In the genomic region with DNA sequence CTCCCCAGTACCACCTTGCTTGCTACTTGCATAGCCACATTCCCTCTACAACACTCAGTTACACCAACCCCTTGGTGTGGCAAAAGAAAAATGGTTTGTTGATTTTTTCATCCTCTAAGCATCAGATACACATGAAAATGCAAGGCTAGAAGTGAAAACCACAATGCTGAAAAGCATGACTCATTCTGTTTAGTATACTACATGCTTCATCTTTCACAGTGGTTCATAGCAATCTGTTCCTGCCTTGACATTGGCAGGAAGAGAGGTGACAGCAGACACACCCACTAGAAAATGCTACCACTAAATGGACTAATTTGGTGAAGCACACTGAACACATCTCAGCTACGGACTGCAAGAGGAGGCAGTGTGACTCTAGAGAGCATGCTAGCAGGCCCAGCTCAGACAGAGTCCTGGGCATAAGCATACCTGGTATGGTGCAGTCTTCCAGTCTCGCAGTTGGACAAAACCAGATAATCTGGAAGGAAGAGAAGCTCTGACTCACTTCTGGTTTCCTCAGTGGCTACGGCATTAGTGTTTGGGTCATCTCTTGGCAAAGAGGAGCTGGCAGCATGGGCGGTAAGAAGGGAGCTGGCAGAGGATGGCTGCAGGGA, we compare ENCODE assay signal across 8 cellular contexts. TPM values are rescaled to one million over a fixed set of nuclear protein-coding genes. Genes with fewer than 3 reads are reported as not detected.
DNase-seq lines count a peak whose midpoint lies in the region; ATAC-seq and TF ChIP-seq lines count a peak whose summit lies in the region.

No MANE protein-coding gene starts in this region.

- peaks cover 11% of the 10 kb centered on the region for H3K4me1 ChIP-seq in ACC112 (ENCODE audit: control insufficient read depth, insufficient read depth, low read length, unreplicated experiment)
- H3K4me1 ChIP-seq in mucosa of descending colon (ENCODE audit: low read depth): no peaks in the 10 kb centered on the region

- DNase-seq in T-helper 9 cell: peak; percentile 10
- no peak for DNase-seq in mucosa of descending colon
- no peak for DNase-seq in GF-D8 (lab: John Stamatoyannopoulos, UW)
- no peak for DNase-seq in NCI-H1694 (lab: John Stamatoyannopoulos, UW)
- no peak for DNase-seq in 8988T

- H3K4me3 ChIP-seq in ACC112 (ENCODE audit: low read depth, low read length) (peak overlapping the region; percentile 11; the same call in 1 of the 2 replicates), mucosa of descending colon (no peak overlapping the region)

- no peaks in the 10 kb centered on the region for H3K79me2 ChIP-seq in ACC112 (ENCODE audit: control insufficient read depth, insufficient read depth, low read length, unreplicated experiment)

- H3K27ac ChIP-seq in ACC112 (ENCODE audit: low read depth, low read length): peak overlapping the region; percentile 28

- no peak for TF ChIP-seq CTCF in mucosa of descending colon (IDR thresholded peaks at IDR 0.05)

- ATAC-seq in GM18867 (IDR thresholded peaks at IDR 0.05; ENCODE audit: unreplicated experiment) (peak; percentile 93), HG03025 (IDR thresholded peaks at IDR 0.05; ENCODE audit: low FRiP score, unreplicated experiment) (peak; percentile 88), mucosa of descending colon (peak; percentile 65)

- no peaks in the 10 kb centered on the region for H3K9me3 ChIP-seq in mucosa of descending colon

- H3K27me3 ChIP-seq in ACC112 (ENCODE audit: insufficient read depth, low read length): no peaks in the 10 kb centered on the region

- H2AFZ ChIP-seq in ACC112 (ENCODE audit: low read length, unreplicated experiment): no peak overlapping the region

- intact Hi-C loops in mucosa of descending colon (cut with DNase I, micrococcal nuclease): no loop called here

- peaks cover 3% of the 10 kb centered on the region; the same call in 1 of the 2 replicates for H3K36me3 ChIP-seq in ACC112 (ENCODE audit: insufficient read depth, low read length)
- H3K36me3 ChIP-seq in mucosa of descending colon (ENCODE audit: low read depth): no peaks in the 10 kb centered on the region

RNA-seq across cellular contexts. Expression of gene GAB3, which starts 38.0 kb away (rescaled TPM):
- 1 to 10 TPM; 1.3 to 3.4 (median 2.5) TPM for total RNA-seq in mucosa of descending colon

RNA-seq across cellular contexts. Expression of gene DKC1, which starts 49.8 kb away (rescaled TPM):
- 10 to 100 TPM; 29.4 to 36.0 (median 31.7) TPM for total RNA-seq in mucosa of descending colon

RNA-seq across cellular contexts. Expression of gene CTAG2, which starts 59.5 kb away (rescaled TPM):
- total RNA-seq in mucosa of descending colon: not detected
